1 cellular context compared by ENCODE assay signal in the genomic region with DNA sequence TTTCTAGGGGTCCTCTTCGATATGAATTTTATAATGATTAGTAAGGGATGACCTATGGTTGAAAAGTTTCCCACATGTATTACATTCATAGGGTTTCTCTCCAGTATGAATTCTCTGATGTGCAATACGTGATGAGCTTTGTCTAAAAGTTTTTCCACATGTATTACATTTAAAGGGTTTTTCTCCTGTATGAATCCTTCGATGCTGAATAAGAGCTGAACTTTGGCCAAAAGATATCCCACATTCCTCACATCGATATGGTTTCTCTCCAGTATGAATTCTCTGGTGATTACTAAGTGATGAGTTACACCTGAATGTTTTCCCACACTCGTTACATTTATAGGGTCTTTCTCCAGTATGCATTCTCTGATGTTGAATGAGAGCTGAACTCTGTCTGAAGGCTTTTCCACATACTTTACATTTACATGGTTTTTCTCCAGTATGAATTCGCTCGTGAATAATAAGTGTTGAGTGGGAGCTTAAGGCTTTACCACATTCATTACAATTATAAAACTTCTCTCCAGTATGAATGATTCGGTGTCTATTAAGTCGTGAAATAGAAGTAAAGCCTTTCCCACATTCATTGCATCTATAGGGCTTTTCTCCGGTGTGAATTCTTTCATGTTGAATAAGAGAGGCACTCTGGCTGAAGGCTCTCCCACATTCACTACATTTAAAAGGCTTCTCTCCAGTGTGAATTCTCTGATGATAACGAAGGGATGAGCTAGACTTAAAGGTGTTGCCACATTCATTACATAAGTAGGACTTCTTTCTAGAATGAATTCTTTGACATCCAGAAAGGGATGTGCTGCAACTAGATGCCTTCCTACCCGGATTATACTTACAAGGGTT.
A peak's percentile ranks its signal among the peaks of the same experiment; 100 is the strongest.
TF ChIP-seq lines count a peak whose summit lies in the region.

No MANE protein-coding gene starts in this region.

TF ChIP-seq in HCT116, 20 proteins besides CTCF, POLR2A, EP300 and RAD21:
- TF ChIP-seq ZNF274 (IDR thresholded peaks at IDR 0.05; ENCODE audit: low read depth, low read length) = peak; percentile 95
TF ChIP-seq in HCT116: peak in this region for 1; not testable (repeated sequence) for 19.
